Comparison of ENCODE assay signal across 13 cellular contexts in the genomic region with DNA sequence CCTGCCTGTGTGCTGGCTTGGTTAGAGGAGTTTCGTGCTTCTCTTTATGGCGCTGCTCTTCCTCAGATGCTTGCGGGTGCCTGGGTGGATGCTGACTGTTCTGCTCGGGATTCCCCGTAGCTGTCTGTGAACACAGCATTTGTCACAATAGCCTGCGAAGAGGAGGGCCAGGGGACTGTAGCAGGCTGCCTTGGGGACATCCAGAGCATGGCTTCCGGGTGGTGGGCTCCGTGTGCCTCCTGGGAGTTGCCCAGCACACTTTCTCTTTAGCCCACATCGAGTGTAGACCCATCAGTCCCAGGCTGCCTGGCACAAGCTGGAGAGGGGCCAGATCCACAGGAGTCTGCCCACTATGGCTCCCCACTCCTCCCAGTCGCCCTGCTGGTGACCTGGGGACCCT. TPM values are rescaled to one million over a fixed set of nuclear protein-coding genes. Genes with fewer than 3 reads are reported as not detected.
DNase-seq lines count a peak whose midpoint lies in the region; ATAC-seq and TF ChIP-seq lines count a peak whose summit lies in the region.
"Had no signal": no experiment of that assay in that cellular context is flagged by ENCODE, and none has a peak within 500 bp of the region (broad histone marks: within the 10 kb centered on the region; RNA-seq: fewer than 3 reads in every experiment).

No MANE protein-coding gene starts in this region.

- H3K4me1 ChIP-seq in esophagus muscularis mucosa: peaks cover 0 to 9% (median 3%) of the 10 kb centered on the region in 4 donors

- H3K27ac ChIP-seq in esophagus muscularis mucosa (replicated peaks in 1 of 4): no peak overlapping the region
- H3K27ac ChIP-seq: lower lobe of right lung had no signal

- H3K27ac Mint-ChIP-seq in Calu3 (ENCODE audit: unreplicated experiment): no peak overlapping the region
- H3K27ac Mint-ChIP-seq: activated naive CD4-positive, alpha-beta T cell treated with anti-CD3 and anti-CD28 coated beads, Interleukin-2, amount 50 U/mL, for 24 hours; dendritic cell treated with granulocyte-macrophage colony-stimulating factor and Interleukin-4, amounts not matched to agents 40 ng/mL and 50 ng/mL, for 4 days; IgD-negative memory B cell had no signal

- no peaks in the 10 kb centered on the region for H3K27me3 Mint-ChIP-seq in Calu3 (ENCODE audit: unreplicated experiment)
- H3K27me3 Mint-ChIP-seq: activated naive CD4-positive, alpha-beta T cell treated with anti-CD3 and anti-CD28 coated beads, Interleukin-2, amount 50 U/mL, for 24 hours; dendritic cell treated with granulocyte-macrophage colony-stimulating factor and Interleukin-4, amounts not matched to agents 40 ng/mL and 50 ng/mL, for 4 days; IgD-negative memory B cell had no signal

- H3K4me3 ChIP-seq in esophagus muscularis mucosa: no peak overlapping the region
- H3K4me3 ChIP-seq: lower lobe of right lung had no signal

- H3K4me3 Mint-ChIP-seq in Calu3 (ENCODE audit: low read depth, unreplicated experiment): no peak overlapping the region
- H3K4me3 Mint-ChIP-seq: activated naive CD4-positive, alpha-beta T cell treated with anti-CD3 and anti-CD28 coated beads, Interleukin-2, amount 50 U/mL, for 24 hours; dendritic cell treated with granulocyte-macrophage colony-stimulating factor and Interleukin-4, amounts not matched to agents 40 ng/mL and 50 ng/mL, for 4 days had no signal

- H3K9me3 Mint-ChIP-seq in Calu3 (ENCODE audit: low read depth, unreplicated experiment): no peaks in the 10 kb centered on the region
- H3K9me3 Mint-ChIP-seq: activated naive CD4-positive, alpha-beta T cell treated with anti-CD3 and anti-CD28 coated beads, Interleukin-2, amount 50 U/mL, for 24 hours; dendritic cell treated with granulocyte-macrophage colony-stimulating factor and Interleukin-4, amounts not matched to agents 40 ng/mL and 50 ng/mL, for 4 days; IgD-negative memory B cell had no signal

- intact Hi-C loops in esophagus muscularis mucosa (cut with DNase I): no loop called here
- intact Hi-C loops in Calu3 (cut with micrococcal nuclease; ENCODE audit: unreplicated experiment): no loop called here

- ATAC-seq in GM18519 (IDR thresholded peaks at IDR 0.05; ENCODE audit: low FRiP score, unreplicated experiment): peak; percentile 52
- ATAC-seq in GM21526 (IDR thresholded peaks at IDR 0.05; ENCODE audit: low FRiP score, unreplicated experiment): peak; percentile 36
- ATAC-seq in HG03108 (IDR thresholded peaks at IDR 0.05; ENCODE audit: unreplicated experiment): peak; percentile 41

- H3K9me3 ChIP-seq in esophagus muscularis mucosa: peaks cover 0 to 2% (median under 1%) of the 10 kb centered on the region in 4 donors
- H3K9me3 ChIP-seq: lower lobe of right lung had no signal

- no peak for TF ChIP-seq POLR2A in esophagus muscularis mucosa (IDR thresholded peaks at IDR 0.05; ENCODE audit: low read depth)

- H3K27me3 ChIP-seq in esophagus muscularis mucosa: no peaks in the 10 kb centered on the region

- whole genome bisulfite sequencing in esophagus muscularis mucosa: 78% methylated on average over 9 of the region's 10 CpGs

- no peaks in the 10 kb centered on the region for H3K36me3 ChIP-seq in esophagus muscularis mucosa
- H3K36me3 ChIP-seq: lower lobe of right lung had no signal

- TF ChIP-seq CTCF in esophagus muscularis mucosa (IDR thresholded peaks at IDR 0.05) (no peak), Calu3 (IDR thresholded peaks at IDR 0.05; ENCODE audit: unreplicated experiment) (no peak)

- CTCF ChIA-PET in Calu3 (lab: Charles Lee): no interaction called here

- no TSS peak for BruUV-seq in Calu3 (replicated peaks; lab: Mats Ljungman, UMichigan)

- DNase-seq in esophagus muscularis mucosa (ENCODE audit: extremely low spot score) (peak; percentile 77), NCI-H774 (lab: John Stamatoyannopoulos, UW) (no peak), Calu3 (no peak), NCI-H2171 treated with DMSO at 0.1 percent for 48 hours (lab: John Stamatoyannopoulos, UW) (no peak)
- DNase-seq in activated naive CD4-positive, alpha-beta T cell treated with anti-CD3 and anti-CD28 coated beads, Interleukin-2, amount 50 U/mL, for 16 hours: no peak
- DNase-seq: SHP77 had no signal

- no peaks in the 10 kb centered on the region for H3K4me1 Mint-ChIP-seq in Calu3 (ENCODE audit: low read depth, unreplicated experiment)
- H3K4me1 Mint-ChIP-seq: activated naive CD4-positive, alpha-beta T cell treated with anti-CD3 and anti-CD28 coated beads, Interleukin-2, amount 50 U/mL, for 24 hours had no signal

- TF ChIP-seq EP300 in esophagus muscularis mucosa (IDR thresholded peaks at IDR 0.05): no peak

- H3K36me3 Mint-ChIP-seq in Calu3 (ENCODE audit: insufficient read depth, unreplicated experiment): no peaks in the 10 kb centered on the region
- H3K36me3 Mint-ChIP-seq: activated naive CD4-positive, alpha-beta T cell treated with anti-CD3 and anti-CD28 coated beads, Interleukin-2, amount 50 U/mL, for 24 hours had no signal

RNA-seq across cellular contexts. Expression of a gene that starts 22.4 kb away (rescaled TPM):
- total RNA-seq in esophagus muscularis mucosa: 10 to 100 TPM; 11.3 to 18.0 (median 15.4) TPM
- 20.1 and 21.3 TPM in 2 replicates for total RNA-seq in Calu3 (2022)
